In the genomic region with DNA sequence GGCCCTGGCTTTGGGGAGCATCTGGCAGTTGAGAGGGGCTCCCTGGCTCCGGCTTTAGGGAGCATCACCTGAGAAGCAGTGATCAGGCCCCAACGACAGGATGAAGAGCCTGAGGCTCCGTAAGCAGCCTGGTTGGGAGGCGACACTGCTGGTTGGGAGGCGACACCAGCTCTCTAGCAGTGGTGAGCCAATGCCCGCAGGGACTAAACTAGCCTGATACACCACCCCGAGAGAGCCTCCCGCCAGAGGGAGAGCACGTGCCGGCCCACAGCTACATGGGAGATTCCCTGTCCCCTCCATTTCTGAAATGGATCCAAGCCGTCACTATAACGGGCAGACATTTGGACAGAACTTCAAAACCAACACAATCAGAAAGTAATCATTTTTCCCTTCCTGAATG, we compare ENCODE assay signal across 31 cellular contexts.
"Had no signal": no experiment of that assay in that cellular context is flagged by ENCODE, and none has a peak within 500 bp of the region (broad histone marks: within the 10 kb centered on the region; RNA-seq: fewer than 3 reads in every experiment).

No MANE protein-coding gene starts in this region.

- DNase-seq: activated CD4-positive, alpha-beta T cell treated with anti-CD3 and anti-CD28 coated beads for 36 hours; activated CD4-positive, alpha-beta T cell treated with anti-CD3 and anti-CD28 coated beads, Interleukin-2, amount 10 ng/mL, durations not matched to agents 7 days and 5 days; activated CD4-positive, alpha-beta T cell treated with anti-CD3 and anti-CD28 coated beads, Interleukin-2, amount 50 U/mL, for 48 hours; activated CD8-positive, alpha-beta T cell treated with anti-CD3 and anti-CD28 coated beads, Interleukin-2, amount 10 ng/mL, durations not matched to agents 7 days and 5 days; activated gamma-delta T cell; activated naive CD4-positive, alpha-beta T cell treated with Interleukin-2 at 50 U/mL for 16 hours; activated naive CD8-positive, alpha-beta T cell treated with anti-CD3 and anti-CD28 coated beads, Interleukin-2, amount 10 ng/mL, durations not matched to agents 7 days and 5 days; activated T-cell treated with anti-CD3 and anti-CD28 coated beads, Interleukin-2, amount 50 U/mL, for 24 hours; amygdala; MM.1S; MV-4-11; NCI-H1092; NCI-H1436 treated with DMSO at 0.1 percent for 48 hours; NCI-H1694 treated with DMSO at 0.1 percent for 48 hours; NCI-H2029; NCI-H345; NCI-H510A; NCI-H526; NCI-H748 treated with DMSO at 0.1 percent for 48 hours; NK-92 treated with Interleukin-12 subunit alpha and Interleukin-12 subunit beta, amount 100 ng/mL, for 24 hours; SHP77 treated with DMSO at 0.1 percent for 48 hours; SK-N-SH had no signal

- H3K4me3 ChIP-seq: ascending aorta, SJSA1 had no signal

- H3K4me1 ChIP-seq: ascending aorta had no signal

- H3K4me1 Mint-ChIP-seq: activated CD4-positive, alpha-beta T cell treated with anti-CD3 and anti-CD28 coated beads for 36 hours; activated CD4-positive, alpha-beta T cell treated with anti-CD3 and anti-CD28 coated beads, Interleukin-2, amount 10 ng/mL, durations not matched to agents 7 days and 5 days; activated naive CD4-positive, alpha-beta T cell treated with anti-CD3 and anti-CD28 coated beads, Interleukin-2, amount 50 U/mL, for 24 hours; activated naive CD8-positive, alpha-beta T cell treated with anti-CD3 and anti-CD28 coated beads, Interleukin-2, amount 10 ng/mL, durations not matched to agents 7 days and 5 days had no signal

- H3K27ac Mint-ChIP-seq: activated CD4-positive, alpha-beta T cell treated with anti-CD3 and anti-CD28 coated beads for 36 hours; activated CD4-positive, alpha-beta T cell treated with anti-CD3 and anti-CD28 coated beads, Interleukin-2, amount 10 ng/mL, durations not matched to agents 7 days and 5 days; activated CD8-positive, alpha-beta T cell treated with anti-CD3 and anti-CD28 coated beads, Interleukin-2, amount 10 ng/mL, durations not matched to agents 7 days and 5 days; activated naive CD4-positive, alpha-beta T cell treated with anti-CD3 and anti-CD28 coated beads, Interleukin-2, amount 50 U/mL, for 24 hours; activated naive CD8-positive, alpha-beta T cell treated with anti-CD3 and anti-CD28 coated beads, Interleukin-2, amount 10 ng/mL, durations not matched to agents 7 days and 5 days; activated T-cell treated with anti-CD3 and anti-CD28 coated beads, Interleukin-2, amount 50 U/mL, for 24 hours; activated T-helper 2 cell treated with anti-CD3 and anti-CD28 coated beads, Interferon-gamma antibody, Interleukin-2, Interleukin-4, amounts not matched to agents 10 μg/mL and 5 μg/mL and 100 μg/mL, durations not matched to agents 14 hours and 24 hours and 36 hours; T-helper 1 cell treated with Interleukin-12 subunit alpha and Interleukin-12 subunit beta and Interleukin-4 antibody, amounts not matched to agents 30 μg/mL and 1 μg/mL, for 36 hours; T-helper 2 cell treated with Interferon-gamma antibody and Interleukin-4, amounts not matched to agents 5 μg/mL and 100 μg/mL, for 36 hours; WTC11 had no signal

- H3K9me3 Mint-ChIP-seq: activated CD4-positive, alpha-beta T cell treated with anti-CD3 and anti-CD28 coated beads, Interleukin-2, amount 10 ng/mL, durations not matched to agents 7 days and 5 days; activated naive CD4-positive, alpha-beta T cell treated with anti-CD3 and anti-CD28 coated beads, Interleukin-2, amount 50 U/mL, for 24 hours; activated naive CD8-positive, alpha-beta T cell treated with anti-CD3 and anti-CD28 coated beads, Interleukin-2, amount 10 ng/mL, durations not matched to agents 7 days and 5 days; activated T-cell treated with anti-CD3 and anti-CD28 coated beads, Interleukin-2, amount 50 U/mL, for 24 hours; activated T-helper 2 cell treated with anti-CD3 and anti-CD28 coated beads, Interferon-gamma antibody, Interleukin-2, Interleukin-4, amounts not matched to agents 10 μg/mL and 5 μg/mL and 100 μg/mL, durations not matched to agents 14 hours and 24 hours and 36 hours; T-helper 1 cell treated with Interleukin-12 subunit alpha and Interleukin-12 subunit beta and Interleukin-4 antibody, amounts not matched to agents 30 μg/mL and 1 μg/mL, for 36 hours; T-helper 2 cell treated with Interferon-gamma antibody and Interleukin-4, amounts not matched to agents 5 μg/mL and 100 μg/mL, for 36 hours had no signal

- H3K4me3 Mint-ChIP-seq: activated CD4-positive, alpha-beta T cell treated with anti-CD3 and anti-CD28 coated beads for 36 hours; activated CD4-positive, alpha-beta T cell treated with anti-CD3 and anti-CD28 coated beads, Interleukin-2, amount 10 ng/mL, durations not matched to agents 7 days and 5 days; activated CD8-positive, alpha-beta T cell treated with anti-CD3 and anti-CD28 coated beads, Interleukin-2, amount 10 ng/mL, durations not matched to agents 7 days and 5 days; activated naive CD4-positive, alpha-beta T cell treated with anti-CD3 and anti-CD28 coated beads, Interleukin-2, amount 50 U/mL, for 24 hours; activated naive CD8-positive, alpha-beta T cell treated with anti-CD3 and anti-CD28 coated beads, Interleukin-2, amount 10 ng/mL, durations not matched to agents 7 days and 5 days; activated T-cell treated with anti-CD3 and anti-CD28 coated beads, Interleukin-2, amount 50 U/mL, for 24 hours; T-helper 1 cell treated with Interleukin-12 subunit alpha and Interleukin-12 subunit beta and Interleukin-4 antibody, amounts not matched to agents 30 μg/mL and 1 μg/mL, for 36 hours; T-helper 2 cell treated with Interferon-gamma antibody and Interleukin-4, amounts not matched to agents 5 μg/mL and 100 μg/mL, for 36 hours; WTC11 had no signal

- H3K9me3 ChIP-seq: ascending aorta, SJSA1, SK-N-SH had no signal

- H3K27ac ChIP-seq: ascending aorta, KMS-11, SJSA1 had no signal

- H3K27me3 Mint-ChIP-seq: activated CD4-positive, alpha-beta T cell treated with anti-CD3 and anti-CD28 coated beads, Interleukin-2, amount 10 ng/mL, durations not matched to agents 7 days and 5 days had no signal

- H3K36me3 ChIP-seq: ascending aorta, SJSA1 had no signal

- H3K36me3 Mint-ChIP-seq: activated naive CD4-positive, alpha-beta T cell treated with anti-CD3 and anti-CD28 coated beads, Interleukin-2, amount 50 U/mL, for 24 hours; activated naive CD8-positive, alpha-beta T cell treated with anti-CD3 and anti-CD28 coated beads, Interleukin-2, amount 10 ng/mL, durations not matched to agents 7 days and 5 days; WTC11 had no signal

- ATAC-seq: activated CD4-positive, alpha-beta T cell treated with anti-CD3 and anti-CD28 coated beads for 36 hours; activated CD4-positive, CD25-positive, alpha-beta regulatory T cell treated with anti-CD3 and anti-CD28 coated beads, Interleukin-2, amount 50 U/mL, for 24 hours; activated CD8-positive, alpha-beta T cell treated with anti-CD3 and anti-CD28 coated beads, Interleukin-2, amount 10 ng/mL, durations not matched to agents 7 days and 5 days; WTC11 had no signal

- H3K27me3 ChIP-seq: ascending aorta, SJSA1 had no signal
